1 cellular context compared by ENCODE assay signal in the genomic region with DNA sequence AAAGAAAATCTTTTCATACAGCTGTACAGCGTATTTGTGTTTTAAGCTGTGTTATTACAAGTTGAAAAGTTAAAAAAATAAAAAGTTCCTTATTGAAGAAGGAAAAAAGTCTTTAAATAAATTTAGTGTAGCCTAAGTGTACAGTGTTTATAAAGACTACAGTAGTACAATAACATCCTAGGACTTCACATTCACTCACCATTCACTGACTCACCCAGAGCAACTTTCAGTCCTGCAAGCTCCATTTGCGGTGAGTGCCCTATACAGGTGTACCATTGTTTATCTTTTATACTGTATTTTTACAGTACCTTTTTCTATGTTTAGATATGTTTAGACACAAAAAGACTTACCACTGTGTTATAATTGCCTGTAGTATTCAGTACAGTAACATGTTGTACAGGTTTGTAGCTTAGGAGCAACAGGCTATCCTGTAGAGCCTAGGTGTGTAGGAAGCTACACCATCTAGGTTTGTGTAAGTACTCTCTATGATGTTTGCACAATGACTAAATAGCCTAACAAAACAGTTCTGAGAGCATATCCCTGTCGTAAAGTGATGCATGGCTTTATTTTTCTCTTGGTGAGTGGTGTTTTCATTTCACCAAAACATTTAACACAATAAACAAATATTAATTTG.
TF ChIP-seq lines count a peak whose summit lies in the region.

No MANE protein-coding gene starts in this region.

TF ChIP-seq in SK-N-SH treated with all-trans-retinoic acid at 6 μM for 48 hours, 23 proteins besides CTCF, POLR2A, EP300 and RAD21 (continued from another document):
- TF ChIP-seq, protein P1, sequence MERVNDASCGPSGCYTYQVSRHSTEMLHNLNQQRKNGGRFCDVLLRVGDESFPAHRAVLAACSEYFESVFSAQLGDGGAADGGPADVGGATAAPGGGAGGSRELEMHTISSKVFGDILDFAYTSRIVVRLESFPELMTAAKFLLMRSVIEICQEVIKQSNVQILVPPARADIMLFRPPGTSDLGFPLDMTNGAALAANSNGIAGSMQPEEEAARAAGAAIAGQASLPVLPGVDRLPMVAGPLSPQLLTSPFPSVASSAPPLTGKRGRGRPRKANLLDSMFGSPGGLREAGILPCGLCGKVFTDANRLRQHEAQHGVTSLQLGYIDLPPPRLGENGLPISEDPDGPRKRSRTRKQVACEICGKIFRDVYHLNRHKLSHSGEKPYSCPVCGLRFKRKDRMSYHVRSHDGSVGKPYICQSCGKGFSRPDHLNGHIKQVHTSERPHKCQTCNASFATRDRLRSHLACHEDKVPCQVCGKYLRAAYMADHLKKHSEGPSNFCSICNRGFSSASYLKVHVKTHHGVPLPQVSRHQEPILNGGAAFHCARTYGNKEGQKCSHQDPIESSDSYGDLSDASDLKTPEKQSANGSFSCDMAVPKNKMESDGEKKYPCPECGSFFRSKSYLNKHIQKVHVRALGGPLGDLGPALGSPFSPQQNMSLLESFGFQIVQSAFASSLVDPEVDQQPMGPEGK (CRISPR knock-in tag; IDR thresholded peaks at IDR 0.05; ENCODE audit: borderline replicate concordance), result no peak
